ENCODE assay signal across 8 cellular contexts in the genomic region with DNA sequence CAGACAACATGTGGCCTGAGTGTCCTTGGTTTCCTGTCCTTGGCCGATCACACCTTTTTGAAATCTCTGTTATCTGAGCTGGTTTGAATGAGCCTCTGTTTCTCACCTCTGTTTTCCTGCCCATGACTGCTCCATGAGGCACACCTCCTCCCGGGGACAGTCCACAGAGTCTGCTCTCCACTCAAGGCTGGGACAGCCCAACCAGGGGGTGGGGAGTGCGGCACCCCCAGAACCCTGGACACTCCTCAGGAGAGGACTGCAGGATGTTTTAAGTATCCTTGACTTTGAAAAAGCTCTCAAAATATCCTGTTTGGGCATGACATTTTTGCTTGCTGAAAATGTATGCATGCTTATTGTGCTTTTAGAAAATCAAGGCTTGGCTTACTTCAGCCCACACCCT.
"Had no signal": no experiment of that assay in that cellular context is flagged by ENCODE, and none has a peak within 500 bp of the region (broad histone marks: within the 10 kb centered on the region; RNA-seq: fewer than 3 reads in every experiment).

No MANE protein-coding gene starts in this region.

- FAIRE-seq: G401.6, GM12878, GM12891, GM12892, GM18507, GM19239 had no signal

- H3K4me3 ChIP-seq: GM12878 had no signal

- DNase-seq: GDM1, GF-D8 had no signal
